ENCODE assay signal across 8 cellular contexts in the genomic region with DNA sequence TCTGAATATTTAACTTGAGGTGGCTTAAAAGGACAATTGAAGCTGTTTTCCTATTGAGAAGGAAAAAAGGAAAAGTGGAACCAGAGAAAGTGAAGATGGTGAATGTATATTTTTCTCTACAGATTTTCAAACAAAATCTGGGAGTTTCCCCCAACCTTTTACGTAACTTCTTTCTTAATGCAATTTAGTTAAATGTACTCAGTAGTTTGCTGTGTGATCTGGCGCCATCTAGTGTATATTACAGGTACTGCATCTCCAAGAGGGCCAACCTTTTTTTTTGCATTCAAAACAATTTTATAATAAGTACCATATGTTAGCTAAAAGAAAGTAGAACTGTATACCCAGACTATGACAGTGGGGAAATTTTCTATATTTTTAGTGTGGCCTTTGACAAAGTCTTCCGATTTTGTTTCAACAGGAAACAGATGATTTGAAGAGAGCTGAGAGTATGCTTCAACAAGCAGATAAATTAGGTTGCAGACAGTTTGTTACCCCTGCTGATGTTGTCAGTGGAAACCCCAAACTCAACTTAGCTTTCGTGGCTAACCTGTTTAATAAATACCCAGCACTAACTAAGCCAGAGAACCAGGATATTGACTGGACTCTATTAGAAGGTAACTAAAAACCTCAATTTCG.
DNase-seq lines count a peak whose midpoint lies in the region; ATAC-seq and TF ChIP-seq lines count a peak whose summit lies in the region.

No MANE protein-coding gene starts in this region.

- H3K36me3 Mint-ChIP-seq in endothelial cell (ENCODE audit: low read depth, unreplicated experiment): peaks cover 5% of the 10 kb centered on the region
- no peaks in the 10 kb centered on the region for H3K36me3 Mint-ChIP-seq in naive thymus-derived CD4-positive, alpha-beta T cell

- no peak overlapping the region for H3K27ac Mint-ChIP-seq in endothelial cell (ENCODE audit: unreplicated experiment)
- H3K27ac Mint-ChIP-seq in naive thymus-derived CD4-positive, alpha-beta T cell: no peak overlapping the region

- H3K4me1 ChIP-seq in Karpas-422 (ENCODE audit: low read length): peaks cover under 1% of the 10 kb centered on the region; the same call in 1 of the 2 replicates
- no peaks in the 10 kb centered on the region for H3K4me1 ChIP-seq in naive thymus-derived CD4-positive, alpha-beta T cell (ENCODE audit: control insufficient read depth in 2 of 2, insufficient read depth in 2 of 2, low read length in 2 of 2)

- H3K36me3 ChIP-seq in Karpas-422 (ENCODE audit: insufficient read depth, low read length): no peaks in the 10 kb centered on the region
- H3K36me3 ChIP-seq in naive thymus-derived CD4-positive, alpha-beta T cell (ENCODE audit: control insufficient read depth in 2 of 3, insufficient read depth in 3 of 3, low read length in 3 of 3): no peaks in the 10 kb centered on the region

- H3K27me3 ChIP-seq in Karpas-422 (ENCODE audit: low read length): no peaks in the 10 kb centered on the region
- H3K27me3 ChIP-seq in naive thymus-derived CD4-positive, alpha-beta T cell (ENCODE audit: control insufficient read depth in 2 of 2, insufficient read depth in 2 of 2, low read length in 2 of 2): no peaks in the 10 kb centered on the region

- peak; percentile 60 for ATAC-seq in naive thymus-derived CD4-positive, alpha-beta T cell
- no peak for ATAC-seq in HG03095 (IDR thresholded peaks at IDR 0.05; ENCODE audit: unreplicated experiment)

- H2AFZ ChIP-seq in Karpas-422 (ENCODE audit: low read length): no peak overlapping the region

- intact Hi-C loops in naive thymus-derived CD4-positive, alpha-beta T cell (cut with micrococcal nuclease): loop anchor here (1.0 to 5.0 kb wide), 2 partner anchors 313 to 1031 kb away; no protein-coding TSS in a partner anchor

- no peaks in the 10 kb centered on the region for H3K9me2 ChIP-seq in Karpas-422 (replicated peaks; ENCODE audit: insufficient read depth, low read length)

- H3K9me3 Mint-ChIP-seq in endothelial cell (ENCODE audit: unreplicated experiment): no peaks in the 10 kb centered on the region
- no peaks in the 10 kb centered on the region for H3K9me3 Mint-ChIP-seq in naive thymus-derived CD4-positive, alpha-beta T cell

- H3K9me3 ChIP-seq in Karpas-422 (ENCODE audit: low read length): no peaks in the 10 kb centered on the region
- no peaks in the 10 kb centered on the region for H3K9me3 ChIP-seq in naive thymus-derived CD4-positive, alpha-beta T cell (ENCODE audit: control insufficient read depth in 2 of 3, low read length in 3 of 3)

- no peak overlapping the region for H3K4me3 Mint-ChIP-seq in endothelial cell (ENCODE audit: unreplicated experiment)
- H3K4me3 Mint-ChIP-seq in naive thymus-derived CD4-positive, alpha-beta T cell: no peak overlapping the region

- no peaks in the 10 kb centered on the region for H4K20me1 ChIP-seq in Karpas-422 (ENCODE audit: insufficient read depth, low read depth, low read length)

- H3K79me2 ChIP-seq in Karpas-422 (ENCODE audit: low read length): no peaks in the 10 kb centered on the region

- H3K4me3 ChIP-seq in Karpas-422 (ENCODE audit: low read length): no peak overlapping the region
- no peak overlapping the region for H3K4me3 ChIP-seq in naive thymus-derived CD4-positive, alpha-beta T cell (ENCODE audit: low read length)

- CTCF ChIA-PET in naive thymus-derived CD4-positive, alpha-beta T cell (lab: Charles Lee): interaction anchor here (0.6 kb wide), 1 partner anchor 490 kb away, joined by 4 read pairs; no protein-coding TSS in a partner anchor

- H3K27ac ChIP-seq in Karpas-422 (ENCODE audit: low read length): no peak overlapping the region
- no peak overlapping the region for H3K27ac ChIP-seq in naive thymus-derived CD4-positive, alpha-beta T cell (ENCODE audit: low read depth, low read length)

- POLR2A ChIA-PET in naive thymus-derived CD4-positive, alpha-beta T cell (lab: Charles Lee): no interaction called here

- peak; percentile 89 for TF ChIP-seq CTCF in endothelial cell (IDR thresholded peaks at IDR 0.05; ENCODE audit: unreplicated experiment)

- peaks cover 1% of the 10 kb centered on the region for H3K27me3 Mint-ChIP-seq in endothelial cell (ENCODE audit: unreplicated experiment)
- H3K27me3 Mint-ChIP-seq in naive thymus-derived CD4-positive, alpha-beta T cell: peaks cover 0 to 4% (median 0%) of the 10 kb centered on the region in 5 donors

- H3K4me2 ChIP-seq in Karpas-422 (ENCODE audit: low read depth, low read length, poor library complexity, severe bottlenecking): no peak overlapping the region

- H3K9ac ChIP-seq in Karpas-422 (ENCODE audit: low read length): no peak overlapping the region

- H3K4me1 Mint-ChIP-seq in endothelial cell (ENCODE audit: unreplicated experiment): peaks cover 4% of the 10 kb centered on the region
- no peaks in the 10 kb centered on the region for H3K4me1 Mint-ChIP-seq in naive thymus-derived CD4-positive, alpha-beta T cell

- peak in 3 of 4 experiments; percentile 1 to 16 (median 1) for DNase-seq in stimulated activated CD4-positive, alpha-beta T cell treated with anti-CD3 and anti-CD28 coated beads, Interleukin-1b, Interleukin-23, amount 100 ng/mL, for 24 hours (ENCODE audit: low read depth in 4 of 4, low spot score in 1 of 4)
- no peak for DNase-seq in stimulated activated CD4-positive, alpha-beta T cell treated with anti-CD3 and anti-CD28 coated beads, Interleukin-4, amount 100 ng/mL, for 1 hour
- peak; percentile 83 for DNase-seq in Karpas-422
- peak; percentile 2 for DNase-seq in SKM-1 treated with dmso at 0.1 percent for 144 hours (lab: John Stamatoyannopoulos, UW; ENCODE audit: unreplicated experiment)
- peak; percentile 21 for DNase-seq in endothelial cell (ENCODE audit: low spot score)
- DNase-seq in naive thymus-derived CD4-positive, alpha-beta T cell: peak in 8 of 9 donors; percentile 8 to 51 (median 30)
- no peak for DNase-seq in SHP77 (lab: John Stamatoyannopoulos, UW)

Comparison
In these comparisons a context has a peak if more than half of its experiments do, and no peak if none do; other contexts are left out.
1. DNase-seq: peak in stimulated activated CD4-positive, alpha-beta T cell treated with anti-CD3 and anti-CD28 coated beads, Interleukin-1b, Interleukin-23, amount 100 ng/mL, for 24 hours (3 of 4), Karpas-422 (single experiment), SKM-1 treated with dmso at 0.1 percent for 144 hours (single experiment), endothelial cell (single experiment) and naive thymus-derived CD4-positive, alpha-beta T cell (8 of 9); none in stimulated activated CD4-positive, alpha-beta T cell treated with anti-CD3 and anti-CD28 coated beads, Interleukin-4, amount 100 ng/mL, for 1 hour (single experiment) and SHP77 (0 of 2).